ENCODE assay signal across 11 cellular contexts in genomic region chr6:31438222-31438621, GRCh38.
"Had no signal": no experiment of that assay in that cellular context is flagged by ENCODE, and none has a peak within 500 bp of the region (broad histone marks: within the 10 kb centered on the region; RNA-seq: fewer than 3 reads in every experiment).

No MANE protein-coding gene starts in this region.

- H3K4me2 ChIP-seq: GM23338 had no signal

- H3K36me3 ChIP-seq: HAP-1 had no signal

- H2AFZ ChIP-seq: GM23248, GM23338 had no signal

- ATAC-seq: GM23338, HCT116 had no signal

- H3K4me1 ChIP-seq: HAP-1 had no signal

- H3K4me3 ChIP-seq: GM23248, GM23338, HAP-1 had no signal

- H3K9ac ChIP-seq: GM23248 had no signal

- H3K27ac Mint-ChIP-seq: GM23338, H9, HFFc6 had no signal

- H3K27ac ChIP-seq: GM23248 had no signal

- DNase-seq: GM23248, GOT3, H7, H9, HCEC 1CT, HFFc6 had no signal

- FAIRE-seq: H1, H54 had no signal

- H3K4me3 Mint-ChIP-seq: GM23338, H9, HFFc6 had no signal
